ENCODE assay signal across 10 cellular contexts in the genomic region with DNA sequence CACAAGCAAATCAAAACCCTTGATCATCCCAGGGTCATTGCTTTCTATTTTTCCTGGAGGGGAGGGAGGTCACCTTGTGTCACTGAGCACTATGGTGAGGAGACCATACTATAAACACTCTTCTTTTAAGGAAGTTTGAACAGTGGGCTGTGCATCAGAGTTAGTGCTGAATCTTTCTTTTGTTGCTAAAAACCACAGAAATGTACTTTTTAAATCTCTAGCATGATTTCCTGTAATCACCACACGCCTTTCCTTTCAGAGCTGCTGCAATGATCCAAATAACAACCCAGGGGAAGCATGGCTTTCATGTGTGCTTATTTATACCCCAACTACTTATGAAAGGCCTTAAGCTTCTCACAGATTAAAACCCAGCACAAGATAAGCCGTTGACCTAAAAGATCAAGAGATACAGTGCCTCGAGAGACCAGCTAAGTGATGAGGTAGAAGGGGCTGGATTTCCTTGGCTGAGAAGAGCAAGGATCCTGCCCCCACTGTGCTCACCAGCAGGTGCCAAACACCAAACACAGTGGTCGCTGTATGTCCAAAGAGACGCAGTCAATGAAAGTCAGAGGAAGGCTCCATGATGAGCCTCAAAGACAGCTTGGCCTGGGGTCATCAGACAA. TPM values are rescaled to one million over a fixed set of nuclear protein-coding genes. Genes with fewer than 3 reads are reported as not detected.
DNase-seq lines count a peak whose midpoint lies in the region; ATAC-seq, FAIRE-seq and TF ChIP-seq lines count a peak whose summit lies in the region.
"Had no signal": no experiment of that assay in that cellular context is flagged by ENCODE, and none has a peak within 500 bp of the region (broad histone marks: within the 10 kb centered on the region; RNA-seq: fewer than 3 reads in every experiment).

No MANE protein-coding gene starts in this region.

- H3K4me2 ChIP-seq in DND-41 (ENCODE audit: insufficient read depth, low read length) (peak overlapping the region; percentile 11; the same call in 1 of the 2 replicates), astrocyte (ENCODE audit: low read length) (peak overlapping the region; percentile 24)

- H3K4me3 ChIP-seq in DND-41 (ENCODE audit: low read depth in 1 of 2, low read length in 2 of 2) (no peak overlapping the region), astrocyte (ENCODE audit: insufficient read depth, low read depth, low read length) (no peak overlapping the region)

- DNase-seq in DND-41 (peak; percentile 55), MV-4-11 (lab: John Stamatoyannopoulos, UW) (peak; percentile 64), astrocyte (ENCODE audit: low read depth) (peak; percentile 69), NCI-H774 (lab: John Stamatoyannopoulos, UW) (no peak), GM13976 (ENCODE audit: low spot score) (no peak), OCI-M2 (lab: John Stamatoyannopoulos, UW; ENCODE audit: unreplicated experiment) (no peak)
- DNase-seq in naive thymus-derived CD8-positive, alpha-beta T cell, result peak in 8 of 10 donors; percentile 55 to 88 (median 74)
- DNase-seq: effector CD8-positive, alpha-beta T cell; NCI-H1105 treated with DMSO at 0.1 percent for 48 hours had no signal

- H3K27me3 ChIP-seq in DND-41 (ENCODE audit: insufficient read depth, low read length, poor library complexity) (no peaks in the 10 kb centered on the region), astrocyte (ENCODE audit: insufficient read depth, low read length) (peaks cover 3% of the 10 kb centered on the region)

- peaks cover 2% of the 10 kb centered on the region for H3K9me3 Mint-ChIP-seq in astrocyte (ENCODE audit: unreplicated experiment)
- peaks cover 0 to 8% (median 0%) of the 10 kb centered on the region in 9 donors for H3K9me3 Mint-ChIP-seq in naive thymus-derived CD8-positive, alpha-beta T cell

- H3K4me3 Mint-ChIP-seq in astrocyte (ENCODE audit: unreplicated experiment), result no peak overlapping the region
- H3K4me3 Mint-ChIP-seq in naive thymus-derived CD8-positive, alpha-beta T cell, result peak overlapping the region; percentile 60 to 90 (median 82)

- H3K79me2 ChIP-seq in DND-41 (ENCODE audit: insufficient read depth, low read length) (no peaks in the 10 kb centered on the region), astrocyte (ENCODE audit: insufficient read depth, low read length) (no peaks in the 10 kb centered on the region)

- ATAC-seq in DND-41 (ENCODE audit: insufficient read depth, low read depth), result peak; percentile 93
- peak; percentile 74 to 76 for ATAC-seq in naive thymus-derived CD8-positive, alpha-beta T cell
- ATAC-seq in GM19324 (IDR thresholded peaks at IDR 0.05; ENCODE audit: low FRiP score, unreplicated experiment), result no peak

- no peaks in the 10 kb centered on the region for H4K20me1 ChIP-seq in DND-41 (ENCODE audit: insufficient read depth, low read length)
- no peaks in the 10 kb centered on the region for H4K20me1 ChIP-seq in astrocyte (ENCODE audit: insufficient read depth, low read length)

- H3K36me3 ChIP-seq in DND-41 (ENCODE audit: insufficient read depth, low read length) (no peaks in the 10 kb centered on the region), astrocyte (ENCODE audit: insufficient read depth, low read length) (no peaks in the 10 kb centered on the region)

- FAIRE-seq in astrocyte (lab: Jason Lieb, UNC), result no peak

- H3K27ac Mint-ChIP-seq in astrocyte (ENCODE audit: unreplicated experiment), result no peak overlapping the region
- H3K27ac Mint-ChIP-seq in naive thymus-derived CD8-positive, alpha-beta T cell, result peak overlapping the region; percentile 93 to 98 (median 97)

- H3K27ac ChIP-seq in DND-41 (ENCODE audit: low read length) (no peak overlapping the region), astrocyte (ENCODE audit: low read depth, low read length) (no peak overlapping the region)

- H3K4me1 Mint-ChIP-seq in astrocyte (ENCODE audit: low read depth, unreplicated experiment), result peaks cover 7% of the 10 kb centered on the region
- H3K4me1 Mint-ChIP-seq in naive thymus-derived CD8-positive, alpha-beta T cell, result peaks cover 56 to 97% (median 95%) of the 10 kb centered on the region in 4 donors

- no peaks in the 10 kb centered on the region for H3K36me3 Mint-ChIP-seq in astrocyte (ENCODE audit: low read depth, unreplicated experiment)
- peaks cover 4 to 32% (median 26%) of the 10 kb centered on the region in 3 donors for H3K36me3 Mint-ChIP-seq in naive thymus-derived CD8-positive, alpha-beta T cell

- TF ChIP-seq CTCF in DND-41 (IDR thresholded peaks at IDR 0.05; ENCODE audit: borderline replicate concordance, extremely low read depth, low read length, poor library complexity, severe bottlenecking) (no peak), astrocyte (IDR thresholded peaks at IDR 0.05; ENCODE audit: insufficient read depth, low read depth, low read length) (no peak), GM13976 (IDR thresholded peaks at IDR 0.05; ENCODE audit: borderline replicate concordance, control extremely low read depth, extremely low read depth, insufficient read depth, missing control alignments) (no peak)

- H3K27me3 Mint-ChIP-seq in astrocyte (ENCODE audit: low read depth, unreplicated experiment), result peaks cover 10% of the 10 kb centered on the region
- no peaks in the 10 kb centered on the region for H3K27me3 Mint-ChIP-seq in naive thymus-derived CD8-positive, alpha-beta T cell

- H3K9ac ChIP-seq in DND-41 (ENCODE audit: low read depth, low read length) (no peak overlapping the region), astrocyte (ENCODE audit: low read length) (no peak overlapping the region)

- no peak overlapping the region for H2AFZ ChIP-seq in DND-41 (ENCODE audit: low read depth, low read length)
- no peak overlapping the region for H2AFZ ChIP-seq in astrocyte (ENCODE audit: low read depth, low read length)

- POLR2A ChIA-PET in naive thymus-derived CD8-positive, alpha-beta T cell (lab: Charles Lee), result interaction anchor here (0.7 to 16.4 kb wide), 23 partner anchors 9 to 194 kb away, joined by 3 to 247 read pairs (median 4); partner anchors contain the start of genes TMSB10 and TRABD2A

- in situ Hi-C loops in GM13976 (cut with MboI; ENCODE audit: low sequenced_read_pairs, unreplicated experiment), result no loop called here

- H3K4me1 ChIP-seq in DND-41 (ENCODE audit: insufficient read depth, low read length), result peaks cover 17% of the 10 kb centered on the region
- H3K4me1 ChIP-seq in astrocyte (ENCODE audit: insufficient read depth, low read length), result peaks cover 9% of the 10 kb centered on the region

- H3K9me3 ChIP-seq in DND-41 (ENCODE audit: insufficient read depth, low read length, severe bottlenecking), result no peaks in the 10 kb centered on the region
- H3K9me3 ChIP-seq in astrocyte (ENCODE audit: insufficient read depth, low read depth, low read length), result no peaks in the 10 kb centered on the region

RNA-seq across cellular contexts. Expression of gene TRABD2A, which starts 34.7 kb away (rescaled TPM):
- total RNA-seq in astrocyte, result 2.6 and 3.2 TPM in 2 replicates
- total RNA-seq in naive thymus-derived CD8-positive, alpha-beta T cell, result 100 to 1,000 TPM; 165 to 168 TPM
- polyA plus RNA-seq in naive thymus-derived CD8-positive, alpha-beta T cell, result 100 to 1,000 TPM in 2 of 3 donors, 10 to 100 TPM in 1; 70.1 to 173 (median 104) TPM

RNA-seq across cellular contexts. Expression of gene TMSB10, which starts 59.3 kb away (rescaled TPM):
- total RNA-seq in astrocyte, result 2,866 and 3,439 TPM in 2 replicates
- total RNA-seq in naive thymus-derived CD8-positive, alpha-beta T cell, result 1,000 to 10,000 TPM; 1,479 to 1,535 TPM
- 1,000 to 10,000 TPM; 6,950 to 8,855 (median 7,882) TPM for polyA plus RNA-seq in naive thymus-derived CD8-positive, alpha-beta T cell

Comparison
In these comparisons a context has a peak if more than half of its experiments do, and no peak if none do; other contexts are left out.
1. DNase-seq: peak in DND-41 (single experiment), MV-4-11 (single experiment), astrocyte (single experiment) and naive thymus-derived CD8-positive, alpha-beta T cell (8 of 10); none in NCI-H774 (single experiment), GM13976 (single experiment) and OCI-M2 (single experiment).
2. RNA of gene TRABD2A, which starts 34.7 kb away (total RNA-seq): 165 to 168 TPM in naive thymus-derived CD8-positive, alpha-beta T cell; 2.6 to 3.2 TPM in astrocyte; every median in the first group is over 10 times any median in the second.